18 cellular contexts compared by ENCODE assay signal in the genomic region with DNA sequence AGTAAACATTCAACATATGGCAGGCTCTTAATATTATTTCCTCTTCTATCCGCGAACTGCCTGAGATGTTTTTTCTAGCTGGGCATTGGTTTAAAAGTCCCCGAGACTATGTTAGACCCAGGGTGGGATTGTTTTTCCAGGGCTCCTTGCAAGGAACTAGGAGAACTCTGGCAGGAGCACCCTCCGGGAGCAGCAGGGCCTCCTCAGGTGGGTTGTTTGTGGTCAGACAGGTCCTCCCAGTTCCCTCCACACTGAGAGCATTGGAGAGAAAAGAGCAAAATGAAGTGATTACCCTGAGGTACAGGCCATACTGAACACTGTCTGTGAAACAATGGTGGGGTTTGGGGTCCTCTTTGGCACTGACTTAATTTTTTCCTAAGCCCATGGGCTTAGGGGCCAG.
"Had no signal": no experiment of that assay in that cellular context is flagged by ENCODE, and none has a peak within 500 bp of the region (broad histone marks: within the 10 kb centered on the region; RNA-seq: fewer than 3 reads in every experiment).

No MANE protein-coding gene starts in this region.

- DNase-seq: Karpas-422, KBM-7, MG63, NCI-H1092, NCI-H1105 treated with DMSO at 0.1 percent for 48 hours, NCI-H1417 treated with DMSO at 0.1 percent for 48 hours, NCI-H1694 treated with DMSO at 0.1 percent for 48 hours, NCI-H1930, NCI-H2081, NCI-H2107, NCI-H2227 treated with DMSO at 0.1 percent for 48 hours, NCI-H526 treated with DMSO at 0.1 percent for 48 hours, NCI-H748 treated with DMSO at 0.1 percent for 48 hours, Right ventricle myocardium superior, RPMI8226, SIG-M5 had no signal

- H3K4me1 ChIP-seq: SJSA1 had no signal

- H3K36me3 ChIP-seq: MG63, SJSA1 had no signal

- H3K9me3 ChIP-seq: MG63, SJSA1 had no signal

- H3K27ac ChIP-seq: SJSA1, SK-N-MC had no signal

- H3K4me3 ChIP-seq: MG63, SJSA1, SK-N-MC had no signal

- H3K27me3 ChIP-seq: MG63, SJSA1 had no signal
